15 cellular contexts compared by ENCODE assay signal in the genomic region with DNA sequence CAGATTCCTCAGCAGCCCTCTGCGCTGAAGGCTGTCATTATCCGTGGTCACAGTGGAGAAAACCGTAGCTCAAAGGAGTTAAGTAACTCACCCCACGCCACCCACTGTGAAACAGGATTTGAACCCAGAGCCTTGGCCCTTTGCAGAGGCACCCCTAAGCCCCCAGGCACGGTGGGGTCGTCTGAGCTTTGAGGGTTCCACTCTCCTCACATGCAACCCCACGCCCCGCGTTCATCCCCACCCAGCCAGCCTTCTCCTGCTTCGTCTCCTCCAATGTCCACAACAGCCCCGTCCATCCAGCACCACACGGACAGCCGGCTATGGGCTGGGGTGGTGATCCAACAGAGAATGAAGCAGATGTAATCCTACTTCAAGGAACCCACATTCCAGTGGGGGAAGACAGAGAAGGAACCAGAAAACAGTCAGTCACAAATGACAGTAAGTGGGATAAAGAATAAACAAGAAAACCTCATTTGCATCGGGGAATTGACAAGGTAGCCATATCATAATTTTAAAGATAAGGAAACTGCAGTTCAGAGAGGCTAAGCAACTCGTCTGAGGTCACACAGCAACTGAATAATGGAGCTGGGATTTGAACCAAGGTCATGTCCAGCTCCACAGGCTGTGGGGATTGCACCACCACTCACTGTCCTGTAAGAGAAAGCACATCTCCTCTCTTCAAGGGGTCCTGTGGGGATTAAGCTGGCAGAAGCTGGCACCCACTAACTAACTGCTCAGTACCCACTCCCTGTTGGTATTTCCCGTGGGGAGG. TPM values are rescaled to one million over a fixed set of nuclear protein-coding genes. Genes with fewer than 3 reads are reported as not detected.
"Had no signal": no experiment of that assay in that cellular context is flagged by ENCODE, and none has a peak within 500 bp of the region (broad histone marks: within the 10 kb centered on the region; RNA-seq: fewer than 3 reads in every experiment).

No MANE protein-coding gene starts in this region.

- H3K9me3 ChIP-seq: colonic mucosa, ovary, thyroid gland had no signal

- H2AFZ ChIP-seq: neural progenitor cell had no signal

- H3K27me3 ChIP-seq: colonic mucosa, neural progenitor cell, ovary, thyroid gland had no signal

- DNase-seq: activated CD4-positive, alpha-beta T cell treated with anti-CD3 and anti-CD28 coated beads, Interleukin-2, amount 50 U/mL, for 1 hour; activated CD8-positive, alpha-beta memory T cell treated with anti-CD3 and anti-CD28 coated beads for 24 hours; activated naive CD4-positive, alpha-beta T cell treated with anti-CD3 and anti-CD28 coated beads for 36 hours; caudate nucleus; colonic mucosa; glutamatergic neuron; kidney glomerular epithelial cell; mesendoderm; ovary; thyroid gland had no signal

- H3K36me3 Mint-ChIP-seq: neural progenitor cell had no signal

- H3K4me2 ChIP-seq: neural progenitor cell had no signal

- ATAC-seq: esophagus mucosa; stimulated activated effector memory CD8-positive, alpha-beta T cell treated with anti-CD3 and anti-CD28 coated beads, Interleukin-12 subunit alpha, Interleukin-12 subunit beta, amount 100 ng/mL, for 72 hours had no signal

- H3K4me3 Mint-ChIP-seq: activated naive CD4-positive, alpha-beta T cell treated with anti-CD3 and anti-CD28 coated beads for 36 hours; neural progenitor cell; stimulated activated effector memory CD8-positive, alpha-beta T cell treated with anti-CD3 and anti-CD28 coated beads, Interleukin-12 subunit alpha, Interleukin-12 subunit beta, amount 100 ng/mL, for 72 hours; T-helper 2 cell treated with Interferon-gamma antibody and Interleukin-4, amounts not matched to agents 5 μg/mL and 100 μg/mL, for 36 hours had no signal

- H3K27ac ChIP-seq: colonic mucosa, neural progenitor cell, ovary, thyroid gland had no signal

- H3K4me3 ChIP-seq: colonic mucosa, neural progenitor cell, ovary, thyroid gland had no signal

- H3K4me1 ChIP-seq: colonic mucosa, neural progenitor cell had no signal

- H3K9me3 Mint-ChIP-seq: activated naive CD4-positive, alpha-beta T cell treated with anti-CD3 and anti-CD28 coated beads for 36 hours; neural progenitor cell; stimulated activated effector memory CD8-positive, alpha-beta T cell treated with anti-CD3 and anti-CD28 coated beads, Interleukin-12 subunit alpha, Interleukin-12 subunit beta, amount 100 ng/mL, for 72 hours; T-helper 2 cell treated with Interferon-gamma antibody and Interleukin-4, amounts not matched to agents 5 μg/mL and 100 μg/mL, for 36 hours had no signal

- H3K27ac Mint-ChIP-seq: activated naive CD4-positive, alpha-beta T cell treated with anti-CD3 and anti-CD28 coated beads for 36 hours; neural progenitor cell; stimulated activated effector memory CD8-positive, alpha-beta T cell treated with anti-CD3 and anti-CD28 coated beads, Interleukin-12 subunit alpha, Interleukin-12 subunit beta, amount 100 ng/mL, for 72 hours; T-helper 2 cell treated with Interferon-gamma antibody and Interleukin-4, amounts not matched to agents 5 μg/mL and 100 μg/mL, for 36 hours had no signal

- H3K36me3 ChIP-seq: colonic mucosa, neural progenitor cell, ovary had no signal

RNA-seq across cellular contexts. Expression of a gene that starts 57.5 kb away (rescaled TPM):
- total RNA-seq: activated naive CD4-positive, alpha-beta T cell treated with anti-CD3 and anti-CD28 coated beads for 36 hours; colonic mucosa; esophagus mucosa; liver; ovary; thyroid gland had no signal
- polyA plus RNA-seq: liver had no signal
